In the genomic region with DNA sequence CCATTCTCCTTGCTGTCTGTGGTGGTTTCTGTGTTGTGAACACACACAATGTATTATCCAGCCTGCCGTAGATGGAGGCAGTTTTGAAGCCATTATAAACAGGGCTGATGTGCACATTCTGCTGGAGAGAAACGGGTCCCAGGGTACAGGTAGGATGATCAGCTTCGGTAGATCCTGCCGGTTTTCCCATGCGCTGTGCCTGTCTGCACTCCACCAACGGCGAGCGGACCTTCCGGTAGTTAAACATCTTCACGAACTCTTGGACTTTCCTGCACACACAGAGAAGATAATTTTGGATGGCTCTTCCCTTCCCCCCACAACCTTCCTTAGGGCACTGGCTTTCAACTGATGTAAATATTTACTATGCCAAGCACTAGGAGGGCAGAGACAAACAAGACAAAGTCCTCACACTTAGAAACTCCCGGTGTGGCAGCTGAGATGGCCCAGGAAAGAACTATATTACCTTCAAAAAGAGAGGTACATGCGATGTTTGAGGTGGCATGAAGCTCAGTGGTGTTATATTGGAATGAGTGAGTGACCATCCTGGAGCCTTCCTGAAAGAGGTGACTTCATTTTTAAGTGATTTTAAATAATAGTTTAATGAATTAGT, we compare ENCODE assay signal across 33 cellular contexts. TPM values are rescaled to one million over a fixed set of nuclear protein-coding genes. Genes with fewer than 3 reads are reported as not detected.
DNase-seq lines count a peak whose midpoint lies in the region; ATAC-seq, FAIRE-seq and TF ChIP-seq lines count a peak whose summit lies in the region.
"Had no signal": no experiment of that assay in that cellular context is flagged by ENCODE, and none has a peak within 500 bp of the region (broad histone marks: within the 10 kb centered on the region; RNA-seq: fewer than 3 reads in every experiment).

No MANE protein-coding gene starts in this region.

- ATAC-seq in A549 (peak; percentile 37 to 67; a peak in 4 of 6 replicates), IMR-90 (ENCODE audit: low read depth) (no peak), GM21515 (IDR thresholded peaks at IDR 0.05; ENCODE audit: unreplicated experiment) (no peak), GM19452 (IDR thresholded peaks at IDR 0.05; ENCODE audit: unreplicated experiment) (no peak), GM21528 (IDR thresholded peaks at IDR 0.05; ENCODE audit: low FRiP score, unreplicated experiment) (no peak)
- ATAC-seq: activated naive CD4-positive, alpha-beta T cell treated with anti-CD3 and anti-CD28 coated beads, Interleukin-2, amount 50 U/mL, for 72 hours; gastroesophageal sphincter; left lung had no signal

- H2BK12ac ChIP-seq in H1 (ENCODE audit: low read depth, low read length) = no peak overlapping the region

- in situ Hi-C loops in IMR-90 (cut with MboI; ENCODE audit: low sequenced_read_pairs) = no loop called here

- H3K36me3 Mint-ChIP-seq in nephron (ENCODE audit: low read depth) = no peaks in the 10 kb centered on the region
- H3K36me3 Mint-ChIP-seq: activated naive CD4-positive, alpha-beta T cell treated with anti-CD3 and anti-CD28 coated beads, Interleukin-2, amount 50 U/mL, for 72 hours had no signal

- TF ChIP-seq EP300 in A549 (IDR thresholded peaks at IDR 0.05) = no peak
- TF ChIP-seq EP300 in H1 (IDR thresholded peaks at IDR 0.05; ENCODE audit: borderline replicate concordance in 1 of 2, low read depth in 2 of 2, low read length in 2 of 2) = no peak

- H3K27ac Mint-ChIP-seq in nephron = peak overlapping the region in 2 of 3 experiments; percentile 16 to 22
- H3K27ac Mint-ChIP-seq: activated CD4-positive, alpha-beta T cell treated with anti-CD3 and anti-CD28 coated beads, Interleukin-2, amount 10 ng/mL, durations not matched to agents 7 days and 5 days; activated naive CD4-positive, alpha-beta T cell treated with anti-CD3 and anti-CD28 coated beads, Interleukin-2, amount 50 U/mL, for 72 hours; stimulated activated naive CD8-positive, alpha-beta T cell treated with anti-CD3 and anti-CD28 coated beads, Interleukin-15, Interleukin-2, amounts not matched to agents 100 ng/mL and 50 ng/mL, for 24 hours had no signal

- H4K8ac ChIP-seq in IMR-90 (ENCODE audit: low read depth in 2 of 2, low read length in 2 of 2) = peak overlapping the region in 1 of 2 experiments; percentile 42; a peak in 1 of 4 replicates
- no peak overlapping the region for H4K8ac ChIP-seq in H1 (ENCODE audit: extremely low read depth, insufficient read depth, low read length)

- dilution Hi-C loops in IMR-90 (cut with HindIII; ENCODE audit: low sequenced_read_pairs, unreplicated experiment) = no loop called here

- H2BK5ac ChIP-seq in IMR-90 (ENCODE audit: low read depth, low read length, poor library complexity, severe bottlenecking) (no peak overlapping the region), H1 (ENCODE audit: low read depth, low read length) (no peak overlapping the region)

- H4K5ac ChIP-seq in IMR-90 (ENCODE audit: low read depth, low read length) (no peak overlapping the region), H1 (ENCODE audit: insufficient read length, low read depth, low read length) (no peak overlapping the region)

- H3K14ac ChIP-seq in IMR-90 (replicated peaks; ENCODE audit: low read depth, low read length) = peak overlapping the region; percentile 10
- no peak overlapping the region for H3K14ac ChIP-seq in H1 (ENCODE audit: insufficient read length)

- H3K4ac ChIP-seq in IMR-90 (ENCODE audit: low read depth, low read length) (peak overlapping the region; percentile 66), H1 (replicated peaks; ENCODE audit: insufficient read length, low read depth, low read length) (no peak overlapping the region)

- H2AK5ac ChIP-seq in IMR-90 (ENCODE audit: low read depth, low read length) = peak overlapping the region; percentile 41
- no peak overlapping the region for H2AK5ac ChIP-seq in H1 (ENCODE audit: low read depth, low read length)

- 19% methylated on average over 11 of the region's 12 CpGs for WGBS in A549 (ENCODE audit: missing lambda C conversion rate)
- WGBS in IMR-90 (ENCODE audit: extremely low coverage in 2 of 2, insufficient read length in 1 of 2), 2 experiments = no CpG with 5 or more reads among the region's 12 CpGs
- 90% methylated on average over 12 of the region's 12 CpGs; no CpG with 5 or more reads in 1 of the 2 experiments for WGBS in H1 (ENCODE audit: extremely low coverage in 1 of 2, insufficient coverage in 1 of 2, insufficient read length in 1 of 2, insufficient replicate concordance in 2 of 2, low coverage in 1 of 2, low lambda C conversion rate in 2 of 2, missing lambda C conversion rate in 1 of 2), 2 experiments

- CTCF ChIA-PET in A549 (lab: Yijun Ruan, JAX) (interaction anchor here (1.1 to 1.4 kb wide), 3 partner anchors 35 to 179 kb away, joined by 3 to 4 read pairs (median 3); no protein-coding TSS in a partner anchor), IMR-90 (lab: Yijun Ruan, JAX) (no interaction called here), H1 (lab: Charles Lee; ENCODE audit: partially characterized antibody) (interaction anchor here (1.2 to 7.7 kb wide), 2 partner anchors 13 to 22 kb away, joined by 4 to 85 read pairs; no protein-coding TSS in a partner anchor)

- no peaks in the 10 kb centered on the region for H3K9me3 Mint-ChIP-seq in nephron
- H3K9me3 Mint-ChIP-seq: activated CD4-positive, alpha-beta T cell treated with anti-CD3 and anti-CD28 coated beads, Interleukin-2, amount 10 ng/mL, durations not matched to agents 7 days and 5 days; activated naive CD4-positive, alpha-beta T cell treated with anti-CD3 and anti-CD28 coated beads, Interleukin-2, amount 50 U/mL, for 72 hours; stimulated activated naive CD8-positive, alpha-beta T cell treated with anti-CD3 and anti-CD28 coated beads, Interleukin-15, Interleukin-2, amounts not matched to agents 100 ng/mL and 50 ng/mL, for 24 hours had no signal

- BruUV-seq in IMR-90 (replicated peaks; lab: Mats Ljungman, UMichigan) = no TSS peak

- H3K27ac ChIP-seq in A549 = no peak overlapping the region
- H3K27ac ChIP-seq in IMR-90 (ENCODE audit: insufficient read depth, low read length) = no peak overlapping the region
- 0 out of 2 replicates have a peak overlapping the region, but pooled peaks have one; percentile 24 for H3K27ac ChIP-seq in H1 (ENCODE audit: low read depth, low read length)
- H3K27ac ChIP-seq: gastroesophageal sphincter, hepatocyte, KMS-11, right atrium auricular region, testis had no signal

- H3K9me3 ChIP-seq in A549 (no peaks in the 10 kb centered on the region), IMR-90 (ENCODE audit: control insufficient read depth, insufficient read depth, low read length) (no peaks in the 10 kb centered on the region), H1 (ENCODE audit: insufficient read depth in 2 of 2, low read depth in 1 of 2, low read length in 1 of 2) (no peaks in the 10 kb centered on the region)
- H3K9me3 ChIP-seq: BE2C, gastroesophageal sphincter, left lung, right atrium auricular region, testis had no signal

- H4K20me1 ChIP-seq in IMR-90 (ENCODE audit: insufficient read depth, low read length) = no peaks in the 10 kb centered on the region
- H4K20me1 ChIP-seq in H1 (replicated peaks in 1 of 2; ENCODE audit: control insufficient read depth in 1 of 2, insufficient read depth in 2 of 2, low read length in 2 of 2) = peaks cover 4 to 5% of the 10 kb centered on the region in 2 experiments

- H3K79me2 ChIP-seq in H1 (ENCODE audit: control insufficient read depth in 1 of 2, insufficient read depth in 2 of 2, low read length in 2 of 2) = peaks cover 0 to 20% of the 10 kb centered on the region in 2 experiments; a peak in 2 of 4 replicates
- H3K79me2 ChIP-seq: hepatocyte had no signal

- H3K27me3 Mint-ChIP-seq in nephron (ENCODE audit: low read depth) = no peaks in the 10 kb centered on the region

- no peaks in the 10 kb centered on the region for H3K23me2 ChIP-seq in H1 (ENCODE audit: low read depth, low read length)

- H2BK15ac ChIP-seq in IMR-90 (ENCODE audit: low read depth, low read length) (peak overlapping the region; percentile 33; the same call in 1 of the 3 replicates), H1 (ENCODE audit: low read length) (peak overlapping the region; percentile 23; the same call in 1 of the 2 replicates)

- H3K4me2 ChIP-seq in A549 = peak overlapping the region; percentile 62
- H3K4me2 ChIP-seq in IMR-90 (ENCODE audit: low read depth, low read length) = no peak overlapping the region
- H3K4me2 ChIP-seq in H1 (ENCODE audit: insufficient read depth in 1 of 2, low read depth in 2 of 2, low read length in 2 of 2) = peak overlapping the region in 1 of 2 experiments; percentile 24; a peak in 1 of 4 replicates
- H3K4me2 ChIP-seq: hepatocyte, KMS-11 had no signal

- H3K56ac ChIP-seq in IMR-90 (ENCODE audit: extremely low read depth, insufficient read depth, low read length) = no peak overlapping the region
- no peak overlapping the region for H3K56ac ChIP-seq in H1 (replicated peaks; ENCODE audit: insufficient read length, low read depth, low read length)

- POLR2A ChIA-PET in A549 (lab: Yijun Ruan, JAX) = no interaction called here
- POLR2A ChIA-PET in IMR-90 (lab: Charles Lee; ENCODE audit: unreplicated experiment) = no interaction called here
- POLR2A ChIA-PET in H1 (lab: Charles Lee; ENCODE audit: partially characterized antibody) = interaction anchor here (0.9 to 1.2 kb wide), 3 partner anchors 9 to 23 kb away, joined by 4 read pairs; no protein-coding TSS in a partner anchor

- H2AFZ ChIP-seq in IMR-90 (replicated peaks; ENCODE audit: low read length, poor library complexity) (peak overlapping the region; percentile 29), H1 (ENCODE audit: low read length) (no peak overlapping the region)
- H2AFZ ChIP-seq: hepatocyte had no signal

- H4K91ac ChIP-seq in IMR-90 (ENCODE audit: insufficient read depth, low read depth, low read length) (no peak overlapping the region), H1 (replicated peaks; ENCODE audit: insufficient read length, low read length) (no peak overlapping the region)

- TF ChIP-seq RAD21 in A549 (conservative IDR thresholded peaks at IDR 0.05 in 1 of 2, IDR thresholded peaks at IDR 0.05 in 1 of 2) (no peak), IMR-90 (IDR thresholded peaks at IDR 0.05; ENCODE audit: low read length) (no peak), H1 (IDR thresholded peaks at IDR 0.05 in 1 of 2, conservative IDR thresholded peaks at IDR 0.05 in 1 of 2; ENCODE audit: low read depth in 2 of 2, low read length in 2 of 2) (no peak)

- H3K23ac ChIP-seq in IMR-90 (ENCODE audit: low read depth, low read length) (peak overlapping the region; percentile 36; the same call in 1 of the 2 replicates), H1 (ENCODE audit: insufficient read length) (peak overlapping the region; percentile 7)

- H2BK20ac ChIP-seq in IMR-90 (ENCODE audit: low read depth, low read length) (peak overlapping the region; percentile 73; the same call in 1 of the 2 replicates), H1 (ENCODE audit: low read length) (0 out of 2 replicates have a peak overlapping the region, but pooled peaks have one; percentile 35)

- peaks cover 4% of the 10 kb centered on the region; the same call in 1 of the 3 replicates for H3K4me1 ChIP-seq in A549
- peaks cover 13% of the 10 kb centered on the region for H3K4me1 ChIP-seq in IMR-90 (ENCODE audit: control insufficient read depth, insufficient read depth, low read length)
- H3K4me1 ChIP-seq in H1 (replicated peaks in 1 of 4; ENCODE audit: control insufficient read depth in 3 of 4, insufficient read depth in 4 of 4, low read length in 3 of 4) = peaks cover 3 to 32% (median 16%) of the 10 kb centered on the region in 4 experiments
- H3K4me1 ChIP-seq: BE2C, gastroesophageal sphincter, testis had no signal

- H3K9me1 ChIP-seq in IMR-90 (ENCODE audit: insufficient read depth, low read length) = peaks cover 11% of the 10 kb centered on the region

- no peak overlapping the region for H3K4me3 Mint-ChIP-seq in nephron
- H3K4me3 Mint-ChIP-seq: activated CD4-positive, alpha-beta T cell treated with anti-CD3 and anti-CD28 coated beads, Interleukin-2, amount 10 ng/mL, durations not matched to agents 7 days and 5 days; stimulated activated naive CD8-positive, alpha-beta T cell treated with anti-CD3 and anti-CD28 coated beads, Interleukin-15, Interleukin-2, amounts not matched to agents 100 ng/mL and 50 ng/mL, for 24 hours had no signal

- H3K4me3 ChIP-seq in A549 (no peak overlapping the region), IMR-90 (ENCODE audit: insufficient read depth, low read depth, low read length) (no peak overlapping the region), H1 (ENCODE audit: extremely low read depth in 1 of 4, insufficient read depth in 2 of 4, low read depth in 3 of 4, low read length in 4 of 4) (no peak overlapping the region)
- H3K4me3 ChIP-seq: gastroesophageal sphincter, hepatocyte, left lung, right atrium auricular region, testis had no signal

- TF ChIP-seq CTCF in A549 (IDR thresholded peaks at IDR 0.05) = no peak
- TF ChIP-seq CTCF in IMR-90 (conservative IDR thresholded peaks at IDR 0.05; ENCODE audit: low read depth, low read length) = no peak
- no peak for TF ChIP-seq CTCF in H1 (IDR thresholded peaks at IDR 0.05; ENCODE audit: control extremely low read depth in 1 of 3, insufficient read depth in 1 of 3, low read depth in 1 of 3, low read length in 3 of 3)
- TF ChIP-seq CTCF in nephron (IDR thresholded peaks at IDR 0.05; ENCODE audit: unreplicated experiment in 3 of 3) = no peak

- TF ChIP-seq POLR2A in A549 (IDR thresholded peaks at IDR 0.05; ENCODE audit: low read length) = no peak
- no peak for TF ChIP-seq POLR2A in IMR-90 (IDR thresholded peaks at IDR 0.05; ENCODE audit: low read depth, low read length)
- TF ChIP-seq POLR2A in H1 (IDR thresholded peaks at IDR 0.05; ENCODE audit: control extremely low read depth in 1 of 2, low read depth in 2 of 2, low read length in 2 of 2) = no peak

- H3K36me3 ChIP-seq in IMR-90 (ENCODE audit: control insufficient read depth, insufficient read depth, low read length) (no peaks in the 10 kb centered on the region), H1 (ENCODE audit: control insufficient read depth in 2 of 4, insufficient read depth in 4 of 4, low read length in 3 of 4) (no peaks in the 10 kb centered on the region; a peak in 2 of 8 replicates)
- H3K36me3 ChIP-seq: BE2C, gastroesophageal sphincter, right atrium auricular region had no signal

- DNase-seq in A549 (ENCODE audit: low read depth in 1 of 2, low spot score in 1 of 2) (no peak), IMR-90 (no peak), H1 (ENCODE audit: low read depth in 1 of 2, low spot score in 2 of 2) (no peak), NCI-H345 (lab: John Stamatoyannopoulos, UW) (no peak)
- DNase-seq: activated CD4-positive, alpha-beta T cell treated with anti-CD3 and anti-CD28 coated beads, Interleukin-2, amount 10 ng/mL, durations not matched to agents 7 days and 5 days; activated effector memory CD4-positive, alpha-beta T cell treated with Interleukin-2 at 50 U/mL for 16 hours; amygdala; BE2C; DMS153; GOT3; left lung; mesendoderm; NCI-H1417; NCI-H2029 treated with DMSO at 0.1 percent for 48 hours; NCI-H748 treated with DMSO at 0.1 percent for 48 hours; posterior cingulate gyrus; stimulated activated CD4-positive, alpha-beta T cell treated with anti-CD3 and anti-CD28 coated beads, Interleukin-2, amount 100 ng/mL, for 24 hours; stimulated activated CD8-positive, alpha-beta memory T cell treated with anti-CD3 and anti-CD28 coated beads, Interleukin-4, amount 100 ng/mL, for 48 hours; testis had no signal

- H3K18ac ChIP-seq in IMR-90 (ENCODE audit: low read depth, low read length) (peak overlapping the region; percentile 45; the same call in 1 of the 2 replicates), H1 (ENCODE audit: extremely low read depth, low read length) (no peak overlapping the region; the same call in 1 of the 2 replicates)

- H2AK9ac ChIP-seq in IMR-90 (replicated peaks; ENCODE audit: low read depth, low read length, poor library complexity) = peak overlapping the region; percentile 29

- H3K27me3 ChIP-seq in IMR-90 (ENCODE audit: control insufficient read depth, insufficient read depth, low read length) (peaks cover 3% of the 10 kb centered on the region; the same call in 1 of the 2 replicates), H1 (replicated peaks in 1 of 4; ENCODE audit: control insufficient read depth in 3 of 4, extremely low read depth in 1 of 4, insufficient read depth in 3 of 4, low read length in 3 of 4) (no peaks in the 10 kb centered on the region)
- H3K27me3 ChIP-seq: BE2C, right atrium auricular region, testis had no signal

- H3K9ac ChIP-seq in IMR-90 (ENCODE audit: low read depth, low read length) = no peak overlapping the region
- H3K9ac ChIP-seq in H1 (replicated peaks in 1 of 4; ENCODE audit: extremely low read depth in 1 of 4, low read depth in 3 of 4, low read length in 3 of 4) = peak overlapping the region in 1 of 4 experiments; percentile 40; a peak in 1 of 7 replicates
- H3K9ac ChIP-seq: KMS-11 had no signal

- FAIRE-seq in A549 (lab: Jason Lieb, UNC) (no peak), H1 (lab: Jason Lieb, UNC) (no peak)
- FAIRE-seq: endothelial cell of umbilical vein, GM12892, HTR-8/SVneo had no signal

- H3K79me1 ChIP-seq in IMR-90 (ENCODE audit: low read depth in 1 of 2, low read length in 2 of 2) (no peaks in the 10 kb centered on the region), H1 (ENCODE audit: low read depth, low read length) (peaks cover 15% of the 10 kb centered on the region)

- H2BK120ac ChIP-seq in IMR-90 (ENCODE audit: low read depth, low read length) = peak overlapping the region; percentile 52; the same call in 1 of the 2 replicates
- no peak overlapping the region for H2BK120ac ChIP-seq in H1 (replicated peaks; ENCODE audit: low read depth, low read length)

- peaks cover 5% of the 10 kb centered on the region for H3K4me1 Mint-ChIP-seq in nephron
- H3K4me1 Mint-ChIP-seq: activated CD4-positive, alpha-beta T cell treated with anti-CD3 and anti-CD28 coated beads, Interleukin-2, amount 10 ng/mL, durations not matched to agents 7 days and 5 days had no signal

- intact Hi-C loops in IMR-90 (cut with micrococcal nuclease) = no loop called here

RNA-seq across cellular contexts. Expression of a gene that starts 41.7 kb away (rescaled TPM):
- 0.06 and 0.19 TPM in 2 replicates for polyA plus RNA-seq in A549 (2011; rRNA removed)
- polyA plus RNA-seq in A549 (2012; cell fraction: cytosol; rRNA removed) = 0.32 and 0.36 TPM in 2 replicates
- 0.17 and 0.28 TPM in 2 replicates for polyA plus RNA-seq in A549 (2012; cell fraction: nucleus; rRNA removed)
- polyA plus RNA-seq in A549 (2017; fragmentation: RNase III; extraction: RNeasy Plus Mini Kit Qiagen cat#74134 plus additional on column Dnase treatment) = 0.13 to 0.31 TPM (median 0.14 TPM) in 3 replicates
- 0.68 TPM in 1 of 2 replicates, not detected in the other for polyA minus RNA-seq in A549 (2011; rRNA and poly(A)+ RNA removed)
- total RNA-seq in IMR-90 (2012; rRNA removed) = 0.54 and 0.56 TPM in 2 replicates
- 2.2 and 2.4 TPM in 2 replicates for polyA plus RNA-seq in IMR-90 (2012; rRNA removed)
- polyA plus RNA-seq in IMR-90 (2012; cell fraction: cytosol; rRNA removed) = 1.4 and 4.4 TPM in 2 replicates
- polyA plus RNA-seq in IMR-90 (2012; cell fraction: nucleus; rRNA removed; ENCODE audit: low replicate concordance) = 1.0 and 2.3 TPM in 2 replicates
- total RNA-seq in H1 (2021; fragmentation: NEBNext Ultra II Directional; extraction: Animal tissue kit (Norgen Biotek cat#: 25700)) = 175 and 178 TPM in 2 replicates
- 362 and 487 TPM in 2 replicates for polyA plus RNA-seq in H1 (2011; rRNA removed)
- 189 TPM for polyA plus RNA-seq in H1 (2011; cell fraction: cytosol; rRNA removed)
- polyA plus RNA-seq in H1 (2011; cell fraction: nucleus; rRNA removed) = 238 TPM
- 179 to 258 TPM (median 246 TPM) in 4 replicates for polyA plus RNA-seq in H1 (2012, experiment 1 of 2)
- 250 TPM for polyA plus RNA-seq in H1 (2012, experiment 2 of 2)
- polyA plus RNA-seq in H1 (2013, experiment 1 of 2) = 256 TPM
- 256 TPM for polyA plus RNA-seq in H1 (2013, experiment 2 of 2)
- 155 and 168 TPM in 2 replicates for polyA minus RNA-seq in H1 (2011; rRNA and poly(A)+ RNA removed)
- polyA minus RNA-seq in H1 (2011; cell fraction: cytosol; rRNA and poly(A)+ RNA removed) = 169 TPM
- 75.5 TPM for polyA minus RNA-seq in H1 (2011; cell fraction: nucleus; rRNA and poly(A)+ RNA removed)
- total RNA-seq: activated CD4-positive, alpha-beta T cell treated with anti-CD3 and anti-CD28 coated beads, Interleukin-2, amount 10 ng/mL, durations not matched to agents 7 days and 5 days; activated CD8-positive, alpha-beta memory T cell treated with anti-CD3 and anti-CD28 coated beads for 36 hours; activated naive CD4-positive, alpha-beta T cell treated with anti-CD3 and anti-CD28 coated beads, Interleukin-2, amount 50 U/mL, for 72 hours had no signal

Comparison
In these comparisons a context has a peak if more than half of its experiments do, and no peak if none do; other contexts are left out.
1. ATAC-seq: peak in A549 (2 of 2); none in IMR-90 (single experiment), GM21515 (single experiment), GM19452 (single experiment) and GM21528 (single experiment).
2. RNA of a gene that starts 41.7 kb away (polyA plus RNA-seq): 179 to 487 TPM in H1; 1.0 to 4.4 TPM in IMR-90 and 0.06 to 0.36 TPM in A549; every median in the first group is over 10 times any median in the second.